Comparison of ENCODE assay signal across 1 cellular context in the genomic region with DNA sequence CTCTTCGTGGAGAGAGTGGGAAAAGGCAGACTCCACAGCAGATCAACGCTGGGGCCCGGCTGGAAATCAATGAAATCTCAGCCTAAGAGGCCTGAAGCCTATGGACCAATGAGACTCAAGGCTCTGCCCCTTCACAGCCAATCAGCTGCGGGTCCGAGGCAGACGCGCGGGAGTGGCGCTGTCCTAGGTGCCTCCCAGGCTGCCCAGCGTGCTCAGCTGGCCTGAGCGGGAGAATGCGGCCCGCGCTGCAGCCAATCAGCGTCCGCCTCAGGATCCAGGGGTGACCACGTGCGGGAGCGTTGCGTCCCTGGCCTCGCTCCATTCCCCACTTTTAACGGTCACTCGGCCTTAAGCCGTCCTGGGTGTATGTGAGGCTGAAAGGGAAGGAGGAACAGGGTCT.
TF ChIP-seq lines count a peak whose summit lies in the region.

A gene with protein sequence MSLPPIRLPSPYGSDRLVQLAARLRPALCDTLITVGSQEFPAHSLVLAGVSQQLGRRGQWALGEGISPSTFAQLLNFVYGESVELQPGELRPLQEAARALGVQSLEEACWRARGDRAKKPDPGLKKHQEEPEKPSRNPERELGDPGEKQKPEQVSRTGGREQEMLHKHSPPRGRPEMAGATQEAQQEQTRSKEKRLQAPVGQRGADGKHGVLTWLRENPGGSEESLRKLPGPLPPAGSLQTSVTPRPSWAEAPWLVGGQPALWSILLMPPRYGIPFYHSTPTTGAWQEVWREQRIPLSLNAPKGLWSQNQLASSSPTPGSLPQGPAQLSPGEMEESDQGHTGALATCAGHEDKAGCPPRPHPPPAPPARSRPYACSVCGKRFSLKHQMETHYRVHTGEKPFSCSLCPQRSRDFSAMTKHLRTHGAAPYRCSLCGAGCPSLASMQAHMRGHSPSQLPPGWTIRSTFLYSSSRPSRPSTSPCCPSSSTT (plus strand): TSS at position 341 of the 400 bp plus-strand sequence. CDS start 10,069 bp downstream, outside the sequence.

TF ChIP-seq in K562, 482 proteins besides CTCF, POLR2A, EP300 and RAD21 (continued from another document and continues in another):
- TF ChIP-seq, protein P1, sequence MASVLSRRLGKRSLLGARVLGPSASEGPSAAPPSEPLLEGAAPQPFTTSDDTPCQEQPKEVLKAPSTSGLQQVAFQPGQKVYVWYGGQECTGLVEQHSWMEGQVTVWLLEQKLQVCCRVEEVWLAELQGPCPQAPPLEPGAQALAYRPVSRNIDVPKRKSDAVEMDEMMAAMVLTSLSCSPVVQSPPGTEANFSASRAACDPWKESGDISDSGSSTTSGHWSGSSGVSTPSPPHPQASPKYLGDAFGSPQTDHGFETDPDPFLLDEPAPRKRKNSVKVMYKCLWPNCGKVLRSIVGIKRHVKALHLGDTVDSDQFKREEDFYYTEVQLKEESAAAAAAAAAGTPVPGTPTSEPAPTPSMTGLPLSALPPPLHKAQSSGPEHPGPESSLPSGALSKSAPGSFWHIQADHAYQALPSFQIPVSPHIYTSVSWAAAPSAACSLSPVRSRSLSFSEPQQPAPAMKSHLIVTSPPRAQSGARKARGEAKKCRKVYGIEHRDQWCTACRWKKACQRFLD (CRISPR knock-in tag; IDR thresholded peaks at IDR 0.05): no peak
- no peak for TF ChIP-seq POLR2AphosphoS5 (IDR thresholded peaks at IDR 0.05; ENCODE audit: control insufficient read depth, insufficient read depth, low read depth, low read length)
- TF ChIP-seq HOXB6 (CRISPR knock-in tag; IDR thresholded peaks at IDR 0.05; ENCODE audit: borderline replicate concordance): no peak
- TF ChIP-seq ZNF175 (CRISPR knock-in tag; IDR thresholded peaks at IDR 0.05; ENCODE audit: low read depth): no peak
- TF ChIP-seq NCOA6 (IDR thresholded peaks at IDR 0.05): no peak
- no peak for TF ChIP-seq KLF16 (IDR thresholded peaks at IDR 0.05)
- TF ChIP-seq, protein P2, sequence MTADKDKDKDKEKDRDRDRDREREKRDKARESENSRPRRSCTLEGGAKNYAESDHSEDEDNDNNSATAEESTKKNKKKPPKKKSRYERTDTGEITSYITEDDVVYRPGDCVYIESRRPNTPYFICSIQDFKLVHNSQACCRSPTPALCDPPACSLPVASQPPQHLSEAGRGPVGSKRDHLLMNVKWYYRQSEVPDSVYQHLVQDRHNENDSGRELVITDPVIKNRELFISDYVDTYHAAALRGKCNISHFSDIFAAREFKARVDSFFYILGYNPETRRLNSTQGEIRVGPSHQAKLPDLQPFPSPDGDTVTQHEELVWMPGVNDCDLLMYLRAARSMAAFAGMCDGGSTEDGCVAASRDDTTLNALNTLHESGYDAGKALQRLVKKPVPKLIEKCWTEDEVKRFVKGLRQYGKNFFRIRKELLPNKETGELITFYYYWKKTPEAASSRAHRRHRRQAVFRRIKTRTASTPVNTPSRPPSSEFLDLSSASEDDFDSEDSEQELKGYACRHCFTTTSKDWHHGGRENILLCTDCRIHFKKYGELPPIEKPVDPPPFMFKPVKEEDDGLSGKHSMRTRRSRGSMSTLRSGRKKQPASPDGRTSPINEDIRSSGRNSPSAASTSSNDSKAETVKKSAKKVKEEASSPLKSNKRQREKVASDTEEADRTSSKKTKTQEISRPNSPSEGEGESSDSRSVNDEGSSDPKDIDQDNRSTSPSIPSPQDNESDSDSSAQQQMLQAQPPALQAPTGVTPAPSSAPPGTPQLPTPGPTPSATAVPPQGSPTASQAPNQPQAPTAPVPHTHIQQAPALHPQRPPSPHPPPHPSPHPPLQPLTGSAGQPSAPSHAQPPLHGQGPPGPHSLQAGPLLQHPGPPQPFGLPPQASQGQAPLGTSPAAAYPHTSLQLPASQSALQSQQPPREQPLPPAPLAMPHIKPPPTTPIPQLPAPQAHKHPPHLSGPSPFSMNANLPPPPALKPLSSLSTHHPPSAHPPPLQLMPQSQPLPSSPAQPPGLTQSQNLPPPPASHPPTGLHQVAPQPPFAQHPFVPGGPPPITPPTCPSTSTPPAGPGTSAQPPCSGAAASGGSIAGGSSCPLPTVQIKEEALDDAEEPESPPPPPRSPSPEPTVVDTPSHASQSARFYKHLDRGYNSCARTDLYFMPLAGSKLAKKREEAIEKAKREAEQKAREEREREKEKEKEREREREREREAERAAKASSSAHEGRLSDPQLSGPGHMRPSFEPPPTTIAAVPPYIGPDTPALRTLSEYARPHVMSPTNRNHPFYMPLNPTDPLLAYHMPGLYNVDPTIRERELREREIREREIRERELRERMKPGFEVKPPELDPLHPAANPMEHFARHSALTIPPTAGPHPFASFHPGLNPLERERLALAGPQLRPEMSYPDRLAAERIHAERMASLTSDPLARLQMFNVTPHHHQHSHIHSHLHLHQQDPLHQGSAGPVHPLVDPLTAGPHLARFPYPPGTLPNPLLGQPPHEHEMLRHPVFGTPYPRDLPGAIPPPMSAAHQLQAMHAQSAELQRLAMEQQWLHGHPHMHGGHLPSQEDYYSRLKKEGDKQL (CRISPR knock-in tag; IDR thresholded peaks at IDR 0.05; ENCODE audit: borderline replicate concordance): no peak
- TF ChIP-seq, protein P3, sequence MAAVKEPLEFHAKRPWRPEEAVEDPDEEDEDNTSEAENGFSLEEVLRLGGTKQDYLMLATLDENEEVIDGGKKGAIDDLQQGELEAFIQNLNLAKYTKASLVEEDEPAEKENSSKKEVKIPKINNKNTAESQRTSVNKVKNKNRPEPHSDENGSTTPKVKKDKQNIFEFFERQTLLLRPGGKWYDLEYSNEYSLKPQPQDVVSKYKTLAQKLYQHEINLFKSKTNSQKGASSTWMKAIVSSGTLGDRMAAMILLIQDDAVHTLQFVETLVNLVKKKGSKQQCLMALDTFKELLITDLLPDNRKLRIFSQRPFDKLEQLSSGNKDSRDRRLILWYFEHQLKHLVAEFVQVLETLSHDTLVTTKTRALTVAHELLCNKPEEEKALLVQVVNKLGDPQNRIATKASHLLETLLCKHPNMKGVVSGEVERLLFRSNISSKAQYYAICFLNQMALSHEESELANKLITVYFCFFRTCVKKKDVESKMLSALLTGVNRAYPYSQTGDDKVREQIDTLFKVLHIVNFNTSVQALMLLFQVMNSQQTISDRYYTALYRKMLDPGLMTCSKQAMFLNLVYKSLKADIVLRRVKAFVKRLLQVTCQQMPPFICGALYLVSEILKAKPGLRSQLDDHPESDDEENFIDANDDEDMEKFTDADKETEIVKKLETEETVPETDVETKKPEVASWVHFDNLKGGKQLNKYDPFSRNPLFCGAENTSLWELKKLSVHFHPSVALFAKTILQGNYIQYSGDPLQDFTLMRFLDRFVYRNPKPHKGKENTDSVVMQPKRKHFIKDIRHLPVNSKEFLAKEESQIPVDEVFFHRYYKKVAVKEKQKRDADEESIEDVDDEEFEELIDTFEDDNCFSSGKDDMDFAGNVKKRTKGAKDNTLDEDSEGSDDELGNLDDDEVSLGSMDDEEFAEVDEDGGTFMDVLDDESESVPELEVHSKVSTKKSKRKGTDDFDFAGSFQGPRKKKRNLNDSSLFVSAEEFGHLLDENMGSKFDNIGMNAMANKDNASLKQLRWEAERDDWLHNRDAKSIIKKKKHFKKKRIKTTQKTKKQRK (IDR thresholded peaks at IDR 0.05; ENCODE audit: borderline replicate concordance, low read depth, low read length): no peak
- TF ChIP-seq, protein P4, sequence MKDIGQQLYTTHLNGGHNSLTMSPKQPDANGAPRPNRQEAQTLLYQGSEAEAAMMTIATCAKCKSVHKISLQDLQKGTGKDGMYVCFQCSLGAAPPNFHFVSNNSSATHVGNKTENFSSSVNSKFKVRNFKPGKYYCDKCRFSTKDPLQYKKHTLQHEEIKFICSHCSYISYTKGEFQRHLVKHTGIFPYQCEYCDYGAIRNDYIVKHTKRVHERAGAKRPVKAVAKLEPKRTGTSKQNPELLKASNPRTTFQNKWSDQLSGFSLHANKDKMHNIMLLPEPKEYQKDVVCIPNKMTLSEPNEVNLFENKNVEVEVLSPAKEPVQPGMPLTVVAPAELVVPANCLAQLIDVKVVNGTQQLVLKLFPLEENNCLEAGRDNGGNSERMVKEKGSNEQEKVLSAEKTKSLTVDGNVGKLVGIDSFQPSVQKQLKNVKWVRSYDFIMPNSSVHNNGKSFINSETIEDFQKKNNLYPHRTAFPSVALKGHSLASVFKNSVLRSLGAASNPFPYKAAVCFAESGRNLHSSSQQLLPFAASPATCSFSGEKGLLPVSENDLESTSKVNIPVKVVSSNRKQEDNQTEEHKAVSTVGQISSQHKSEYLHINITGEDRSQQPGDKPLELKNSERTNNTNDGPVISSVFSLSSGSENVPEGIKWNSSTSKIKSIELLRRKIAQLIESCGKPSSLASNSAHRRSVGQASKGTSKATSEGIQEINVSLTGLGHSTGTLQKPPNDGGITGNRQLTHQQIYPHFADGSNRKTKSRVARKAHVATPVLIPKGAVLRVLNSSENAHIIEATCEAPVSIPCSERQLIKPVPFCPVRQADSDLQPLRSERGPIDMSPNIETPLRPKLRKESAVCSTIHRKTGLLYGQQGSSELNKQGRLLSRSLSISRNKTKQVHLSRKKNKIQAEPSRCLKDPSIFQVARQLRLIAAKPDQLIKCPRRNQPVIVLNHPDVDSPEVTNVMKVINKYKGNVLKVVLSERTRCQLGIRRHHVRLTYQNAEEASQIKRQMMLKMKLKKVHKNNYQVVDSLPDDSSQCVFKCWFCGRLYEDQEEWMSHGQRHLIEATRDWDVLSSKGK (CRISPR knock-in tag; IDR thresholded peaks at IDR 0.05): no peak
- TF ChIP-seq, protein P5, sequence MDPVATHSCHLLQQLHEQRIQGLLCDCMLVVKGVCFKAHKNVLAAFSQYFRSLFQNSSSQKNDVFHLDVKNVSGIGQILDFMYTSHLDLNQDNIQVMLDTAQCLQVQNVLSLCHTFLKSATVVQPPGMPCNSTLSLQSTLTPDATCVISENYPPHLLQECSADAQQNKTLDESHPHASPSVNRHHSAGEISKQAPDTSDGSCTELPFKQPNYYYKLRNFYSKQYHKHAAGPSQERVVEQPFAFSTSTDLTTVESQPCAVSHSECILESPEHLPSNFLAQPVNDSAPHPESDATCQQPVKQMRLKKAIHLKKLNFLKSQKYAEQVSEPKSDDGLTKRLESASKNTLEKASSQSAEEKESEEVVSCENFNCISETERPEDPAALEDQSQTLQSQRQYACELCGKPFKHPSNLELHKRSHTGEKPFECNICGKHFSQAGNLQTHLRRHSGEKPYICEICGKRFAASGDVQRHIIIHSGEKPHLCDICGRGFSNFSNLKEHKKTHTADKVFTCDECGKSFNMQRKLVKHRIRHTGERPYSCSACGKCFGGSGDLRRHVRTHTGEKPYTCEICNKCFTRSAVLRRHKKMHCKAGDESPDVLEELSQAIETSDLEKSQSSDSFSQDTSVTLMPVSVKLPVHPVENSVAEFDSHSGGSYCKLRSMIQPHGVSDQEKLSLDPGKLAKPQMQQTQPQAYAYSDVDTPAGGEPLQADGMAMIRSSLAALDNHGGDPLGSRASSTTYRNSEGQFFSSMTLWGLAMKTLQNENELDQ (CRISPR knock-in tag; IDR thresholded peaks at IDR 0.05; ENCODE audit: borderline replicate concordance): no peak
- TF ChIP-seq, protein P6, sequence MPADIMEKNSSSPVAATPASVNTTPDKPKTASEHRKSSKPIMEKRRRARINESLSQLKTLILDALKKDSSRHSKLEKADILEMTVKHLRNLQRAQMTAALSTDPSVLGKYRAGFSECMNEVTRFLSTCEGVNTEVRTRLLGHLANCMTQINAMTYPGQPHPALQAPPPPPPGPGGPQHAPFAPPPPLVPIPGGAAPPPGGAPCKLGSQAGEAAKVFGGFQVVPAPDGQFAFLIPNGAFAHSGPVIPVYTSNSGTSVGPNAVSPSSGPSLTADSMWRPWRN (IDR thresholded peaks at IDR 0.05; ENCODE audit: low read depth): no peak
- TF ChIP-seq, protein P7, sequence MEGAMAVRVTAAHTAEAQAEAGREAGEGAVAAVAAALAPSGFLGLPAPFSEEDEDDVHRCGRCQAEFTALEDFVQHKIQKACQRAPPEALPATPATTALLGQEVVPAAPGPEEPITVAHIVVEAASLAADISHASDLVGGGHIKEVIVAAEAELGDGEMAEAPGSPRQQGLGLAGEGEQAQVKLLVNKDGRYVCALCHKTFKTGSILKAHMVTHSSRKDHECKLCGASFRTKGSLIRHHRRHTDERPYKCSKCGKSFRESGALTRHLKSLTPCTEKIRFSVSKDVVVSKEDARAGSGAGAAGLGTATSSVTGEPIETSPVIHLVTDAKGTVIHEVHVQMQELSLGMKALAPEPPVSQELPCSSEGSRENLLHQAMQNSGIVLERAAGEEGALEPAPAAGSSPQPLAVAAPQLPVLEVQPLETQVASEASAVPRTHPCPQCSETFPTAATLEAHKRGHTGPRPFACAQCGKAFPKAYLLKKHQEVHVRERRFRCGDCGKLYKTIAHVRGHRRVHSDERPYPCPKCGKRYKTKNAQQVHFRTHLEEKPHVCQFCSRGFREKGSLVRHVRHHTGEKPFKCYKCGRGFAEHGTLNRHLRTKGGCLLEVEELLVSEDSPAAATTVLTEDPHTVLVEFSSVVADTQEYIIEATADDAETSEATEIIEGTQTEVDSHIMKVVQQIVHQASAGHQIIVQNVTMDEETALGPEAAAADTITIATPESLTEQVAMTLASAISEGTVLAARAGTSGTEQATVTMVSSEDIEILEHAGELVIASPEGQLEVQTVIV (CRISPR knock-in tag; IDR thresholded peaks at IDR 0.05; ENCODE audit: borderline replicate concordance): no peak
- no peak for TF ChIP-seq SETDB1 (IDR thresholded peaks at IDR 0.05; ENCODE audit: low read length)
- TF ChIP-seq ZNF217 (CRISPR knock-in tag; IDR thresholded peaks at IDR 0.05): no peak
- TF ChIP-seq CBFA2T2 (conservative IDR thresholded peaks at IDR 0.05): no peak
- TF ChIP-seq ZNF347 (CRISPR knock-in tag; IDR thresholded peaks at IDR 0.05; ENCODE audit: low read depth): no peak
- no peak for TF ChIP-seq NEUROD1 (IDR thresholded peaks at IDR 0.05; ENCODE audit: borderline replicate concordance, low read depth, low read length, partially characterized antibody)
- TF ChIP-seq, protein P8, sequence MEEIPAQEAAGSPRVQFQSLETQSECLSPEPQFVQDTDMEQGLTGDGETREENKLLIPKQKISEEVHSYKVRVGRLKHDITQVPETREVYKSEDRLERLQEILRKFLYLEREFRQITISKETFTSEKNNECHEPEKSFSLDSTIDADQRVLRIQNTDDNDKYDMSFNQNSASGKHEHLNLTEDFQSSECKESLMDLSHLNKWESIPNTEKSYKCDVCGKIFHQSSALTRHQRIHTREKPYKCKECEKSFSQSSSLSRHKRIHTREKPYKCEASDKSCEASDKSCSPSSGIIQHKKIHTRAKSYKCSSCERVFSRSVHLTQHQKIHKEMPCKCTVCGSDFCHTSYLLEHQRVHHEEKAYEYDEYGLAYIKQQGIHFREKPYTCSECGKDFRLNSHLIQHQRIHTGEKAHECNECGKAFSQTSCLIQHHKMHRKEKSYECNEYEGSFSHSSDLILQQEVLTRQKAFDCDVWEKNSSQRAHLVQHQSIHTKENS (CRISPR knock-in tag; IDR thresholded peaks at IDR 0.05): no peak
